8 cellular contexts compared by ENCODE assay signal in genomic region chrX:38166478-38167083, GRCh38. TPM values are rescaled to one million over a fixed set of nuclear protein-coding genes. Genes with fewer than 3 reads are reported as not detected.
DNase-seq lines count a peak whose midpoint lies in the region; ATAC-seq, FAIRE-seq and TF ChIP-seq lines count a peak whose summit lies in the region.

No MANE protein-coding gene starts in this region.

- no peaks in the 10 kb centered on the region for H3K36me3 ChIP-seq in right atrium auricular region
- no peaks in the 10 kb centered on the region for H3K36me3 ChIP-seq in bronchial epithelial cell (ENCODE audit: control insufficient read depth, insufficient read depth, low read length)

- ATAC-seq in left ventricle myocardium superior = no peak
- no peak for ATAC-seq in naive B cell (ENCODE audit: low read depth in 2 of 2)
- ATAC-seq in HG02588 (IDR thresholded peaks at IDR 0.05; ENCODE audit: unreplicated experiment) = no peak
- ATAC-seq in HG02981 (IDR thresholded peaks at IDR 0.05; ENCODE audit: unreplicated experiment) = no peak

- H3K4me1 Mint-ChIP-seq in naive B cell = no peaks in the 10 kb centered on the region

- no peak overlapping the region for H3K4me3 Mint-ChIP-seq in naive B cell

- H3K4me1 ChIP-seq in right atrium auricular region = no peaks in the 10 kb centered on the region

- TF ChIP-seq CTCF in right atrium auricular region (IDR thresholded peaks at IDR 0.05) (peak; percentile 36 to 73), bronchial epithelial cell (IDR thresholded peaks at IDR 0.05; ENCODE audit: insufficient read depth, low read length, severe bottlenecking) (peak; percentile 5)

- no peaks in the 10 kb centered on the region for H3K36me3 Mint-ChIP-seq in naive B cell

- DNase-seq in right atrium auricular region (ENCODE audit: low spot score) (no peak), left ventricle myocardium superior (no peak), NCI-H2029 treated with DMSO at 0.1 percent for 48 hours (lab: John Stamatoyannopoulos, UW) (peak; percentile 30), bronchial epithelial cell (ENCODE audit: low read depth) (peak; percentile 13), naive B cell (peak; percentile 20), NCI-H1436 (lab: John Stamatoyannopoulos, UW) (no peak)

- intact Hi-C loops in left ventricle myocardium superior (cut with micrococcal nuclease) = loop anchor here (10.0 kb wide), 1 partner anchor 232 kb away; no protein-coding TSS in a partner anchor

- no peak for FAIRE-seq in bronchial epithelial cell (lab: Jason Lieb, UNC)

- H3K27ac Mint-ChIP-seq in naive B cell = no peak overlapping the region

- no peak overlapping the region for H3K27ac ChIP-seq in right atrium auricular region

- peaks cover 0 to 4% of the 10 kb centered on the region in 2 donors for H3K27me3 ChIP-seq in right atrium auricular region
- no peaks in the 10 kb centered on the region for H3K27me3 ChIP-seq in bronchial epithelial cell (ENCODE audit: control insufficient read depth, insufficient read depth, low read length)

- peaks cover 0 to 19% (median 7%) of the 10 kb centered on the region in 3 donors for H3K27me3 Mint-ChIP-seq in naive B cell

- H3K9me3 ChIP-seq in right atrium auricular region = no peaks in the 10 kb centered on the region

- H3K4me3 ChIP-seq in right atrium auricular region = no peak overlapping the region
- H3K4me3 ChIP-seq in bronchial epithelial cell (ENCODE audit: low read depth, low read length) = no peak overlapping the region

- no peaks in the 10 kb centered on the region for H3K9me3 Mint-ChIP-seq in naive B cell

RNA-seq across cellular contexts. Expression of gene SRPX, which starts 54.1 kb away (rescaled TPM):
- total RNA-seq in right atrium auricular region (10 to 100 TPM; 75.7 to 81.8 TPM), left ventricle myocardium superior (45.2 TPM), bronchial epithelial cell (2.4 and 3.7 TPM in 2 replicates)
- not detected for polyA plus RNA-seq in naive B cell (ENCODE audit: low read depth in 6 of 6)

Comparison
In these comparisons a context has a peak if more than half of its experiments do, and no peak if none do; other contexts are left out.
1. DNase-seq: peak in NCI-H2029 treated with DMSO at 0.1 percent for 48 hours (single experiment), bronchial epithelial cell (single experiment) and naive B cell (single experiment); none in right atrium auricular region (single experiment), left ventricle myocardium superior (single experiment) and NCI-H1436 (single experiment).